Comparison of ENCODE assay signal across 24 cellular contexts in the genomic region with DNA sequence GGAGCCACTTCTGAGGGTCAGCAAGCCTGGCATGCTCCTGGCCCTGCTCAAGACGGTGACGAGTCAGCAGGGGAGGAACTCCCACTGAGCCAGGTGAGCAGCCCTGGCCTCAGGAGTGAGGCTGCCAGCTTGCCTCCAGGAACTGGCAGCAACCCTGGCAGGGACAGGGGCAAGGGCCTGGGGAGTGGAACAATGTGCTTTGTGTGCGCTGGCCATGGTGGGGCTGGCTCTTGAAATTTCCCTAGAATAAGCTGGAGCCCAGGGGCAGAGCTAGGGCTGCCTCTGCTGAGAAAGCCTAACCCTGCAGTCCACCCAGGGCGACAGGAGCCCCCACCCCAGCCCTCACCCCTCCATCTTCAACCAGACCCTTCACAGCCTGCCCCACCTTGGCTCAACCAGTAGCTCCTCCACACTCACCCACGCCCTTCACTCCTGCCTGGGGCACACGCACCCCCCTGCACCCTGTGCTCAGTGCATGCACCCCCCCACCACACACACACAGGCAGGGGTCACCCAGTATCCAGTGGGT.
DNase-seq lines count a peak whose midpoint lies in the region; ATAC-seq, FAIRE-seq and TF ChIP-seq lines count a peak whose summit lies in the region.
"Had no signal": no experiment of that assay in that cellular context is flagged by ENCODE, and none has a peak within 500 bp of the region (broad histone marks: within the 10 kb centered on the region; RNA-seq: fewer than 3 reads in every experiment).

No MANE protein-coding gene starts in this region.

- no peaks in the 10 kb centered on the region for H4K20me1 ChIP-seq in K562 (replicated peaks; ENCODE audit: control insufficient read depth, insufficient read depth, low read length)

- no peaks in the 10 kb centered on the region for H3K36me3 Mint-ChIP-seq in stimulated activated memory B cell treated with anti-CD40 and anti-IgM and Interleukin-4, amounts not matched to agents 10 μg/mL and 1 μg/mL and 100 μg/mL, for 72 hours
- H3K36me3 Mint-ChIP-seq: activated naive CD4-positive, alpha-beta T cell treated with anti-CD3 and anti-CD28 coated beads, Interleukin-2, amount 50 U/mL, for 72 hours; CD8-positive, alpha-beta T cell; naive B cell had no signal

- peaks cover 51% of the 10 kb centered on the region for H3K27me3 Mint-ChIP-seq in stimulated activated memory B cell treated with anti-CD40 and anti-IgM and Interleukin-4, amounts not matched to agents 10 μg/mL and 1 μg/mL and 100 μg/mL, for 72 hours

- POLR2A ChIA-PET in K562 (lab: Yijun Ruan, JAX), result interaction anchor here (0.6 to 1.6 kb wide), 3 partner anchors 15 to 193 kb away, joined by 3 to 4 read pairs (median 3); no protein-coding TSS in a partner anchor

- no peaks in the 10 kb centered on the region for H3K79me2 ChIP-seq in K562 (ENCODE audit: control insufficient read depth, insufficient read depth, low read length)

- no peak overlapping the region for H3K4me2 ChIP-seq in K562 (ENCODE audit: insufficient read depth, low read length)

- no peaks in the 10 kb centered on the region for H3K27me3 ChIP-seq in K562 (ENCODE audit: control insufficient read depth in 2 of 2, insufficient read depth in 2 of 2, low read length in 2 of 2)
- H3K27me3 ChIP-seq: body of pancreas, vagina had no signal

- no peak overlapping the region for H2AFZ ChIP-seq in K562 (ENCODE audit: low read depth, low read length)

- no peak for FAIRE-seq in K562 (lab: Jason Lieb, UNC)
- FAIRE-seq: colon, endometrium, HTR-8/SVneo had no signal

- peaks cover 6% of the 10 kb centered on the region for H3K4me1 Mint-ChIP-seq in stimulated activated memory B cell treated with anti-CD40 and anti-IgM and Interleukin-4, amounts not matched to agents 10 μg/mL and 1 μg/mL and 100 μg/mL, for 72 hours

- no peak for ATAC-seq in K562
- ATAC-seq in stimulated activated memory B cell treated with anti-CD40 and anti-IgM and Interleukin-4, amounts not matched to agents 10 μg/mL and 1 μg/mL and 100 μg/mL, for 72 hours, result peak; percentile 57
- ATAC-seq: activated naive CD4-positive, alpha-beta T cell treated with anti-CD3 and anti-CD28 coated beads, Interleukin-2, amount 50 U/mL, for 72 hours; body of pancreas; CD8-positive, alpha-beta T cell; left cardiac atrium; right cardiac atrium had no signal

- H3K9ac ChIP-seq in K562 (ENCODE audit: insufficient read depth in 1 of 2, low read depth in 2 of 2, low read length in 2 of 2), result peak overlapping the region in 1 of 2 experiments; percentile 75; a peak in 2 of 4 replicates

- no peaks in the 10 kb centered on the region for H3K9me3 ChIP-seq in K562 (replicated peaks; ENCODE audit: control insufficient read depth, insufficient read depth, low read depth, low read length)
- H3K9me3 ChIP-seq: body of pancreas, vagina had no signal

- H3K4me3 Mint-ChIP-seq in stimulated activated memory B cell treated with anti-CD40 and anti-IgM and Interleukin-4, amounts not matched to agents 10 μg/mL and 1 μg/mL and 100 μg/mL, for 72 hours, result no peak overlapping the region
- H3K4me3 Mint-ChIP-seq: CD8-positive, alpha-beta T cell had no signal

- DNase-seq in K562 (ENCODE audit: extremely low read depth in 1 of 4, low spot score in 3 of 4) (no peak), kidney tubule cell (ENCODE audit: low spot score) (peak; percentile 43), DMS53 treated with DMSO at 0.1 percent for 48 hours (lab: John Stamatoyannopoulos, UW; ENCODE audit: unreplicated experiment) (no peak), GOT3 (lab: John Stamatoyannopoulos, UW) (no peak), retina (no peak)
- DNase-seq: activated CD4-positive, alpha-beta T cell treated with anti-CD3 and anti-CD28 coated beads for 4 hours; body of pancreas; CD8-positive, alpha-beta T cell; left cardiac atrium; naive B cell; NCI-H1048; NCI-H2029; NCI-H2227 treated with DMSO at 0.1 percent for 48 hours; NCI-H748 treated with DMSO at 0.1 percent for 48 hours; right cardiac atrium; stimulated activated CD4-positive, alpha-beta T cell treated with anti-CD3 and anti-CD28 coated beads, Interleukin-15, amount 100 ng/mL, for 24 hours; substantia nigra had no signal

- H3K27ac Mint-ChIP-seq in stimulated activated memory B cell treated with anti-CD40 and anti-IgM and Interleukin-4, amounts not matched to agents 10 μg/mL and 1 μg/mL and 100 μg/mL, for 72 hours, result no peak overlapping the region
- H3K27ac Mint-ChIP-seq: activated naive CD4-positive, alpha-beta T cell treated with anti-CD3 and anti-CD28 coated beads, Interleukin-2, amount 50 U/mL, for 72 hours; CD8-positive, alpha-beta T cell had no signal

- TF ChIP-seq RAD21 in Ishikawa (IDR thresholded peaks at IDR 0.05; ENCODE audit: low read depth), result no peak
- no peak for TF ChIP-seq RAD21 in K562 (CRISPR knock-in tag; conservative IDR thresholded peaks at IDR 0.05 in 1 of 2, IDR thresholded peaks at IDR 0.05 in 1 of 2)

- no peaks in the 10 kb centered on the region for H3K36me3 ChIP-seq in K562 (ENCODE audit: control insufficient read depth, insufficient read depth, low read length)
- H3K36me3 ChIP-seq: vagina had no signal

- 89% methylated on average over 6 of the region's 6 CpGs for WGBS in K562 (ENCODE audit: insufficient coverage, low coverage, missing lambda C conversion rate)

- H3K9me1 ChIP-seq in K562 (ENCODE audit: control insufficient read depth, insufficient read depth, low read length), result no peaks in the 10 kb centered on the region

- no peak for TF ChIP-seq POLR2A in K562 (conservative IDR thresholded peaks at IDR 0.05)

- intact Hi-C loops in K562 (cut with micrococcal nuclease), result no loop called here

- H3K4me3 ChIP-seq in K562, result no peak overlapping the region
- H3K4me3 ChIP-seq: body of pancreas, vagina had no signal

- H3K4me1 ChIP-seq in K562 (replicated peaks in 1 of 2; ENCODE audit: control insufficient read depth in 2 of 2, insufficient read depth in 2 of 2, low read length in 2 of 2), result peaks cover 40 to 57% of the 10 kb centered on the region in 2 experiments

- CTCF ChIA-PET in K562 (lab: Yijun Ruan, JAX; ENCODE audit: low intra/inter-chr PET ratio), result no interaction called here

- in situ Hi-C loops in K562 (cut with MboI), result no loop called here

- BruUV-seq in K562 (replicated peaks; lab: Mats Ljungman, UMichigan), result no TSS peak

- H3K9me3 Mint-ChIP-seq in stimulated activated memory B cell treated with anti-CD40 and anti-IgM and Interleukin-4, amounts not matched to agents 10 μg/mL and 1 μg/mL and 100 μg/mL, for 72 hours, result no peaks in the 10 kb centered on the region
- H3K9me3 Mint-ChIP-seq: activated naive CD4-positive, alpha-beta T cell treated with anti-CD3 and anti-CD28 coated beads, Interleukin-2, amount 50 U/mL, for 72 hours; CD8-positive, alpha-beta T cell had no signal

- TF ChIP-seq EP300 in Ishikawa (IDR thresholded peaks at IDR 0.05; ENCODE audit: borderline replicate concordance), result no peak; the same call in 1 of the 2 replicates
- TF ChIP-seq EP300 in K562 (IDR thresholded peaks at IDR 0.05; ENCODE audit: low read length), result no peak

- TF ChIP-seq CTCF in K562 (IDR thresholded peaks at IDR 0.05 in 2 of 3, conservative IDR thresholded peaks at IDR 0.05 in 1 of 3; ENCODE audit: insufficient read depth in 2 of 3, low read depth in 1 of 3, low read length in 3 of 3), result no peak

- no peak overlapping the region for H3K27ac ChIP-seq in K562 (ENCODE audit: extremely low read depth, low read depth, low read length)
- H3K27ac ChIP-seq: body of pancreas, vagina had no signal

TF ChIP-seq in Ishikawa, 13 proteins besides CTCF, POLR2A, EP300 and RAD21 (continues in another document):
- TF ChIP-seq YY1 (IDR thresholded peaks at IDR 0.05; ENCODE audit: low read depth) (no peak), NFIC (IDR thresholded peaks at IDR 0.05) (no peak; the same call in 1 of the 2 replicates), EGR1 (IDR thresholded peaks at IDR 0.05) (no peak), CEBPB (IDR thresholded peaks at IDR 0.05) (no peak), TCF12 (IDR thresholded peaks at IDR 0.05; ENCODE audit: low read depth) (peak; percentile 58), CREB1 (IDR thresholded peaks at IDR 0.05; ENCODE audit: low read depth) (no peak), FOXM1 (IDR thresholded peaks at IDR 0.05; ENCODE audit: borderline replicate concordance, low read depth) (no peak)
- TF ChIP-seq, protein P1, sequence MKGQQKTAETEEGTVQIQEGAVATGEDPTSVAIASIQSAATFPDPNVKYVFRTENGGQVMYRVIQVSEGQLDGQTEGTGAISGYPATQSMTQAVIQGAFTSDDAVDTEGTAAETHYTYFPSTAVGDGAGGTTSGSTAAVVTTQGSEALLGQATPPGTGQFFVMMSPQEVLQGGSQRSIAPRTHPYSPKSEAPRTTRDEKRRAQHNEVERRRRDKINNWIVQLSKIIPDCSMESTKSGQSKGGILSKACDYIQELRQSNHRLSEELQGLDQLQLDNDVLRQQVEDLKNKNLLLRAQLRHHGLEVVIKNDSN (IDR thresholded peaks at IDR 0.05), result no peak
- TF ChIP-seq, protein P2, sequence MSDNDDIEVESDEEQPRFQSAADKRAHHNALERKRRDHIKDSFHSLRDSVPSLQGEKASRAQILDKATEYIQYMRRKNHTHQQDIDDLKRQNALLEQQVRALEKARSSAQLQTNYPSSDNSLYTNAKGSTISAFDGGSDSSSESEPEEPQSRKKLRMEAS (IDR thresholded peaks at IDR 0.05), result peak; percentile 36; the same call in 1 of the 2 replicates

TF ChIP-seq in K562, 482 proteins besides CTCF, POLR2A, EP300 and RAD21:
- TF ChIP-seq POLR2G (IDR thresholded peaks at IDR 0.05; ENCODE audit: low read depth, low read length) (0 out of 2 replicates have a peak, but pooled peaks have one; percentile 17), ARID2 (IDR thresholded peaks at IDR 0.05) (no peak), RUNX1 (IDR thresholded peaks at IDR 0.05; ENCODE audit: low read depth) (no peak), RBFOX2 (IDR thresholded peaks at IDR 0.05; ENCODE audit: low read depth, low read length) (peak; percentile 39; the same call in 1 of the 2 replicates)
- TF ChIP-seq, protein P3, sequence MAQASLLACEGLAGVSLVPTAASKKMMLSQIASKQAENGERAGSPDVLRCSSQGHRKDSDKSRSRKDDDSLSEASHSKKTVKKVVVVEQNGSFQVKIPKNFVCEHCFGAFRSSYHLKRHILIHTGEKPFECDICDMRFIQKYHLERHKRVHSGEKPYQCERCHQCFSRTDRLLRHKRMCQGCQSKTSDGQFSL (CRISPR knock-in tag; IDR thresholded peaks at IDR 0.05), result peak; percentile 50; the same call in 1 of the 2 replicates
- TF ChIP-seq, protein P3 (tag; IDR thresholded peaks at IDR 0.05), result no peak
TF ChIP-seq in K562: peak in this region for 3.
